24 cellular contexts compared by ENCODE assay signal in genomic region chr3:99250821-99251355, GRCh38.
DNase-seq lines count a peak whose midpoint lies in the region; ATAC-seq and TF ChIP-seq lines count a peak whose summit lies in the region.
"Had no signal": no experiment of that assay in that cellular context is flagged by ENCODE, and none has a peak within 500 bp of the region (broad histone marks: within the 10 kb centered on the region; RNA-seq: fewer than 3 reads in every experiment).

No MANE protein-coding gene starts in this region.

- TF ChIP-seq CTCF in fibroblast of the aortic adventitia (IDR thresholded peaks at IDR 0.05; ENCODE audit: insufficient read depth, low read length): no peak
- no peak for TF ChIP-seq CTCF in parathyroid adenoma (IDR thresholded peaks at IDR 0.05)
- TF ChIP-seq CTCF in nephron progenitor cell (IDR thresholded peaks at IDR 0.05): no peak

- no peaks in the 10 kb centered on the region for H3K9me3 Mint-ChIP-seq in nephron progenitor cell
- H3K9me3 Mint-ChIP-seq: activated T-helper 1 cell treated with anti-CD3 and anti-CD28 coated beads, Interleukin-12 subunit alpha, Interleukin-12 subunit beta, Interleukin-2, Interleukin-4 antibody, amounts not matched to agents 30 ng/mL and 10 ng/mL and 1 ng/mL, durations not matched to agents 14 hours and 24 hours and 36 hours had no signal

- H3K36me3 Mint-ChIP-seq in nephron progenitor cell (ENCODE audit: low read depth): no peaks in the 10 kb centered on the region
- H3K36me3 Mint-ChIP-seq: natural killer cell; stimulated activated effector memory CD8-positive, alpha-beta T cell treated with anti-CD3 and anti-CD28 coated beads, Interleukin-12 subunit alpha, Interleukin-12 subunit beta, amount 100 ng/mL, for 72 hours had no signal

- H3K4me1 ChIP-seq in parathyroid adenoma: peaks cover 58% of the 10 kb centered on the region

- no peaks in the 10 kb centered on the region for H3K27me3 ChIP-seq in parathyroid adenoma (ENCODE audit: control insufficient read depth, insufficient read depth, low read length)
- H3K27me3 ChIP-seq: esophagus muscularis mucosa, hepatocyte, transverse colon had no signal

- peak overlapping the region; percentile 48 for H3K4me2 ChIP-seq in parathyroid adenoma (ENCODE audit: low read length)
- H3K4me2 ChIP-seq: hepatocyte had no signal

- peak; percentile 59 for DNase-seq in EH (ENCODE audit: low read depth)
- peak; percentile 71 for DNase-seq in amniotic epithelial cell (ENCODE audit: low read depth)
- peak; percentile 42 for DNase-seq in fibroblast of the aortic adventitia (ENCODE audit: low read depth)
- no peak for DNase-seq in DMS 273 (lab: John Stamatoyannopoulos, UW; ENCODE audit: unreplicated experiment)
- DNase-seq in T-helper 1 cell: no peak
- no peak for DNase-seq in nephron progenitor cell
- DNase-seq: activated CD4-positive, alpha-beta T cell treated with anti-CD3 and anti-CD28 coated beads for 36 hours; GOT3; islet precursor cell; KBM-7; natural killer cell; NCI-H1048; NCI-H1930; NK-92 treated with Interleukin-12 subunit alpha and Interleukin-12 subunit beta, amount 100 ng/mL, for 24 hours; stimulated activated CD4-positive, alpha-beta T cell treated with anti-CD3 and anti-CD28 coated beads, Interleukin-12 subunit alpha, Interleukin-12 subunit beta, amount 100 ng/mL, for 4 hours; transverse colon had no signal

- H3K4me3 ChIP-seq in fibroblast of the aortic adventitia (ENCODE audit: low read depth, low read length) (no peak overlapping the region), parathyroid adenoma (ENCODE audit: low read depth, low read length) (no peak overlapping the region)
- H3K4me3 ChIP-seq: esophagus muscularis mucosa, hepatocyte, transverse colon had no signal

- H3K79me2 ChIP-seq in parathyroid adenoma: no peaks in the 10 kb centered on the region
- H3K79me2 ChIP-seq: hepatocyte had no signal

- no peak for ATAC-seq in esophagus mucosa
- ATAC-seq: activated CD4-positive, alpha-beta T cell treated with anti-CD3 and anti-CD28 coated beads for 36 hours; natural killer cell; stimulated activated effector memory CD8-positive, alpha-beta T cell treated with anti-CD3 and anti-CD28 coated beads, Interleukin-12 subunit alpha, Interleukin-12 subunit beta, amount 100 ng/mL, for 72 hours had no signal

- H2AFZ ChIP-seq in parathyroid adenoma: peak overlapping the region; percentile 4
- H2AFZ ChIP-seq: hepatocyte had no signal

- H3K9ac ChIP-seq in parathyroid adenoma: no peak overlapping the region

- H3K27ac Mint-ChIP-seq in nephron progenitor cell: no peak overlapping the region
- H3K27ac Mint-ChIP-seq: activated CD4-positive, alpha-beta T cell treated with anti-CD3 and anti-CD28 coated beads for 36 hours; activated T-helper 1 cell treated with anti-CD3 and anti-CD28 coated beads, Interleukin-12 subunit alpha, Interleukin-12 subunit beta, Interleukin-2, Interleukin-4 antibody, amounts not matched to agents 30 ng/mL and 10 ng/mL and 1 ng/mL, durations not matched to agents 14 hours and 24 hours and 36 hours; natural killer cell; progenitor cell of endocrine pancreas; stimulated activated effector memory CD8-positive, alpha-beta T cell treated with anti-CD3 and anti-CD28 coated beads, Interleukin-12 subunit alpha, Interleukin-12 subunit beta, amount 100 ng/mL, for 72 hours had no signal

- peak overlapping the region; percentile 92 for H3K27ac ChIP-seq in parathyroid adenoma
- H3K27ac ChIP-seq: esophagus muscularis mucosa, hepatocyte, transverse colon had no signal

- H3K36me3 ChIP-seq in parathyroid adenoma (ENCODE audit: control insufficient read depth, insufficient read depth, low read length): no peaks in the 10 kb centered on the region
- H3K36me3 ChIP-seq: esophagus muscularis mucosa, transverse colon had no signal

- H3K4me3 Mint-ChIP-seq in nephron progenitor cell: no peak overlapping the region
- H3K4me3 Mint-ChIP-seq: activated CD4-positive, alpha-beta T cell treated with anti-CD3 and anti-CD28 coated beads for 36 hours; activated T-helper 1 cell treated with anti-CD3 and anti-CD28 coated beads, Interleukin-12 subunit alpha, Interleukin-12 subunit beta, Interleukin-2, Interleukin-4 antibody, amounts not matched to agents 30 ng/mL and 10 ng/mL and 1 ng/mL, durations not matched to agents 14 hours and 24 hours and 36 hours; central memory CD8-positive, alpha-beta T cell; natural killer cell; stimulated activated effector memory CD8-positive, alpha-beta T cell treated with anti-CD3 and anti-CD28 coated beads, Interleukin-12 subunit alpha, Interleukin-12 subunit beta, amount 100 ng/mL, for 72 hours had no signal

- no peaks in the 10 kb centered on the region for H3K27me3 Mint-ChIP-seq in nephron progenitor cell (ENCODE audit: low read depth, poor library complexity)
- H3K27me3 Mint-ChIP-seq: activated CD4-positive, alpha-beta T cell treated with anti-CD3 and anti-CD28 coated beads for 36 hours; central memory CD8-positive, alpha-beta T cell had no signal

- no peaks in the 10 kb centered on the region for H3K9me3 ChIP-seq in parathyroid adenoma (ENCODE audit: control insufficient read depth, low read length)
- H3K9me3 ChIP-seq: esophagus muscularis mucosa, transverse colon had no signal

- H3K4me1 Mint-ChIP-seq in nephron progenitor cell: no peaks in the 10 kb centered on the region
- H3K4me1 Mint-ChIP-seq: activated CD4-positive, alpha-beta T cell treated with anti-CD3 and anti-CD28 coated beads for 36 hours; central memory CD8-positive, alpha-beta T cell; natural killer cell; stimulated activated effector memory CD8-positive, alpha-beta T cell treated with anti-CD3 and anti-CD28 coated beads, Interleukin-12 subunit alpha, Interleukin-12 subunit beta, amount 100 ng/mL, for 72 hours had no signal

Comparison
In these comparisons a context has a peak if more than half of its experiments do, and no peak if none do; other contexts are left out.
1. DNase-seq: peak in EH (single experiment), amniotic epithelial cell (single experiment) and fibroblast of the aortic adventitia (single experiment); none in DMS 273 (single experiment), T-helper 1 cell (0 of 5) and nephron progenitor cell (single experiment).